13 cellular contexts compared by ENCODE assay signal in the genomic region with DNA sequence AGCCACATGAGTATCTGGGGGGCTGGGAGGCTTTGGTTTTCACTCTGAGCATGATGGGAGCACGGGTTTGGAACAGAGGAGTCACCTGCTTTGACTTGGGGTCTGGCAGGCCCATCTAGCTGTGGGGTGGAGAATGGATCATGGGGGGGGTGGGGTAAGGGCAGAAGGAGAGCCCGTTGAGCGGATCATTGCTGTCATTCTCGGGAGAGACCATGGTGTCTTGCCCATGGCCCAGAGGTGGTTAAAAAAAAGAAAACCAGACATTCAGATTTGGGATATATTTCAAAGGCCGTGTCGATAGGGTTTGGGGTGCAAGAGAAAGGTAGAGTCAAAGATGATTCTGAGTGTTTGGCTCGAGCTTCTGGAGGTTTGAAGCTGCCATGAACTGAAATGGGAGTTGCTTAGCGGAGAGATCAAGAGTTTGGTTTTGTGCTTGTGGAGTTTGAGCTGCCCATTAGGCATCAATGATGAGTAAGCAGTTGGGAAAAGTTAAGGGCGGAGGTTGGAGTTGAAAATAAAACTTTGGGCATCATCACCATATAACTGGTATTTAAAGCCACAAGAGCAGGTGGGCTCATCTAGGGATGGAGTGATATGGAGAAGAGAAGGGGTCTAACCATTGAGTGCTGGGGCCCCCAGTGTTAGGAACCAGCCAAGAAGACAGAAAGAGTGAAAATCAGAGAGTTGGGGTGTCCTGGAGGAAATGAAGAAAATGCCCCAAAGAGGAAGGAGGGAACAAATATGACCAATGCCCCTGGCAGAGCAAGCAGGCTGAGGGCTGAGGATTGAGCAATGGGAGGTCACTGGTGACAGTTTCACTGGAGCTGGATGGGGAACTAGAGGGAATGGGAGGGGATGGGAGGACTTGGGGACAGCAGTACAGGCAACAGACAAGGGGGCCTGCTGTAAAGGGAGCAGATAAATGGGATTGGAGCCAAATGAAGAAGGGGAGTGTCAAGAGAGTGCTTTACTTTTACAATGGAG. TPM values are rescaled to one million over a fixed set of nuclear protein-coding genes. Genes with fewer than 3 reads are reported as not detected.
DNase-seq lines count a peak whose midpoint lies in the region; ATAC-seq and TF ChIP-seq lines count a peak whose summit lies in the region.
"Had no signal": no experiment of that assay in that cellular context is flagged by ENCODE, and none has a peak within 500 bp of the region (broad histone marks: within the 10 kb centered on the region; RNA-seq: fewer than 3 reads in every experiment).

No MANE protein-coding gene starts in this region.

- H3K9me3 ChIP-seq in BLaER1 (no peaks in the 10 kb centered on the region), HEK293 (ENCODE audit: control insufficient read depth, insufficient read depth, low read depth, low read length) (no peaks in the 10 kb centered on the region), ascending aorta (no peaks in the 10 kb centered on the region), lower lobe of right lung (no peaks in the 10 kb centered on the region)

- POLR2A ChIA-PET in HEK293 (lab: Yijun Ruan, JAX) = no interaction called here

- H3K4me3 ChIP-seq in BLaER1 = no peak overlapping the region
- no peak overlapping the region for H3K4me3 ChIP-seq in HEK293 (ENCODE audit: low read depth, low read length)
- no peak overlapping the region for H3K4me3 ChIP-seq in ascending aorta
- H3K4me3 ChIP-seq in lower lobe of right lung = peak overlapping the region; percentile 58
- H3K4me3 ChIP-seq in foreskin fibroblast (ENCODE audit: low read depth in 1 of 2, low read length in 2 of 2) = no peak overlapping the region
- H3K4me3 ChIP-seq: GM23338 had no signal

- H3K36me3 ChIP-seq in BLaER1 (no peaks in the 10 kb centered on the region), HEK293 (ENCODE audit: control insufficient read depth in 2 of 2, insufficient read depth in 1 of 2, low read length in 2 of 2) (no peaks in the 10 kb centered on the region), ascending aorta (no peaks in the 10 kb centered on the region), lower lobe of right lung (no peaks in the 10 kb centered on the region)

- intact Hi-C loops in ascending aorta (cut with DNase I) = no loop called here
- intact Hi-C loops in lower lobe of right lung (cut with DNase I) = no loop called here

- H3K9ac ChIP-seq in BLaER1 = no peak overlapping the region

- H3K27me3 ChIP-seq in BLaER1 (no peaks in the 10 kb centered on the region), ascending aorta (no peaks in the 10 kb centered on the region), lower lobe of right lung (ENCODE audit: low read depth) (no peaks in the 10 kb centered on the region)

- no peaks in the 10 kb centered on the region for H4K20me1 ChIP-seq in BLaER1

- ATAC-seq in lower lobe of right lung (peak; percentile 49 to 60), GM18870 (IDR thresholded peaks at IDR 0.05; ENCODE audit: unreplicated experiment) (no peak)
- ATAC-seq: GM23338, WTC11 had no signal

- H3K4me1 ChIP-seq in BLaER1 = peaks cover 54% of the 10 kb centered on the region
- no peaks in the 10 kb centered on the region for H3K4me1 ChIP-seq in HEK293 (ENCODE audit: control insufficient read depth, insufficient read depth, low read length)
- H3K4me1 ChIP-seq in ascending aorta = peaks cover 3 to 20% of the 10 kb centered on the region in 2 donors
- peaks cover 57% of the 10 kb centered on the region for H3K4me1 ChIP-seq in lower lobe of right lung

- CTCF ChIA-PET in HEK293 (lab: Yijun Ruan, JAX) = interaction anchor here (0.6 to 1.2 kb wide), 2 partner anchors 30 to 341 kb away, joined by 3 to 4 read pairs; no protein-coding TSS in a partner anchor

- H3K27ac ChIP-seq in BLaER1 (0 out of 2 replicates have a peak overlapping the region, but pooled peaks have one; percentile 1), HEK293 (ENCODE audit: extremely low read depth, low read depth, low read length) (no peak overlapping the region), ascending aorta (peak overlapping the region; percentile 47 to 50), lower lobe of right lung (peak overlapping the region; percentile 83)

- peak overlapping the region; percentile 92; the same call in 1 of the 2 replicates for H3K4me2 ChIP-seq in BLaER1
- H3K4me2 ChIP-seq: GM23338 had no signal

- TF ChIP-seq CTCF in HEK293 (tag by site-specific recombination; IDR thresholded peaks at IDR 0.05) (no peak), ascending aorta (IDR thresholded peaks at IDR 0.05) (no peak), lower lobe of right lung (IDR thresholded peaks at IDR 0.05) (no peak), foreskin fibroblast (IDR thresholded peaks at IDR 0.05; ENCODE audit: low read depth, low read length) (no peak)

- no peak for DNase-seq in ascending aorta (ENCODE audit: low spot score in 2 of 2)
- no peak for DNase-seq in lower lobe of right lung
- DNase-seq in GDM1 (lab: John Stamatoyannopoulos, UW) = no peak
- no peak for DNase-seq in foreskin fibroblast
- no peak for DNase-seq in cerebellar nuclear complex (lab: John Stamatoyannopoulos, UW)
- DNase-seq: amygdala, COR-L47, NCI-H1105 had no signal

TF ChIP-seq in HEK293, 187 proteins besides CTCF, POLR2A, EP300 and RAD21:
- TF ChIP-seq, protein P1, sequence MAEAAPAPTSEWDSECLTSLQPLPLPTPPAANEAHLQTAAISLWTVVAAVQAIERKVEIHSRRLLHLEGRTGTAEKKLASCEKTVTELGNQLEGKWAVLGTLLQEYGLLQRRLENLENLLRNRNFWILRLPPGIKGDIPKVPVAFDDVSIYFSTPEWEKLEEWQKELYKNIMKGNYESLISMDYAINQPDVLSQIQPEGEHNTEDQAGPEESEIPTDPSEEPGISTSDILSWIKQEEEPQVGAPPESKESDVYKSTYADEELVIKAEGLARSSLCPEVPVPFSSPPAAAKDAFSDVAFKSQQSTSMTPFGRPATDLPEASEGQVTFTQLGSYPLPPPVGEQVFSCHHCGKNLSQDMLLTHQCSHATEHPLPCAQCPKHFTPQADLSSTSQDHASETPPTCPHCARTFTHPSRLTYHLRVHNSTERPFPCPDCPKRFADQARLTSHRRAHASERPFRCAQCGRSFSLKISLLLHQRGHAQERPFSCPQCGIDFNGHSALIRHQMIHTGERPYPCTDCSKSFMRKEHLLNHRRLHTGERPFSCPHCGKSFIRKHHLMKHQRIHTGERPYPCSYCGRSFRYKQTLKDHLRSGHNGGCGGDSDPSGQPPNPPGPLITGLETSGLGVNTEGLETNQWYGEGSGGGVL (tag by site-specific recombination; IDR thresholded peaks at IDR 0.05) = peak; percentile 56; the same call in 1 of the 2 replicates
- no peak for TF ChIP-seq ZNF660 (tag by site-specific recombination; IDR thresholded peaks at IDR 0.05)
TF ChIP-seq in HEK293: peak in this region for 1.

RNA-seq across cellular contexts. Expression of a gene that starts 1.9 kb away (rescaled TPM):
- total RNA-seq in ascending aorta = 3.8 TPM
- 13.2 TPM for total RNA-seq in lower lobe of right lung

RNA-seq across cellular contexts. Expression of a gene that starts 14.2 kb away (rescaled TPM):
- 3.2 TPM for total RNA-seq in ascending aorta
- total RNA-seq in lower lobe of right lung = 15.4 TPM
- total RNA-seq: GM23338, WTC11 had no signal

RNA-seq across cellular contexts. Expression of a gene that starts 46.6 kb away (rescaled TPM):
- total RNA-seq in ascending aorta (33.2 TPM), lower lobe of right lung (45.8 TPM)
